In genomic region chr13:25662516-25662915, GRCh38 we compare ENCODE assay signal across 19 cellular contexts.
"Had no signal": no experiment of that assay in that cellular context is flagged by ENCODE, and none has a peak within 500 bp of the region (broad histone marks: within the 10 kb centered on the region; RNA-seq: fewer than 3 reads in every experiment).

No MANE protein-coding gene starts in this region.

- DNase-seq: effector memory CD8-positive, alpha-beta T cell; erythroblast; esophagus squamous epithelium; foreskin melanocyte; glutamatergic neuron; heart right ventricle; hippocampal formation; left cardiac atrium; left lung; mesenchymal stem cell; mucosa of descending colon; naive B cell; right lobe of liver; small intestine; stimulated activated CD4-positive, alpha-beta T cell treated with anti-CD3 and anti-CD28 coated beads, Interleukin-15, amount 100 ng/mL, for 24 hours; stimulated activated CD4-positive, alpha-beta T cell treated with anti-CD3 and anti-CD28 coated beads, Interleukin-2, amount 100 ng/mL, for 48 hours; stimulated activated naive B cell treated with anti-CD40 and anti-IgM and Interleukin-4, amounts not matched to agents 10 μg/mL and 1 μg/mL and 100 μg/mL, for 72 hours; upper lobe of left lung had no signal

- ATAC-seq: effector memory CD8-positive, alpha-beta T cell; heart right ventricle; left cardiac atrium; left lung; mucosa of descending colon; natural killer cell treated with Interleukin-12 subunit alpha and Interleukin-12 subunit beta and Interleukin-15 and Interleukin-18, amount 100 ng/mL, for 72 hours; right lobe of liver; stimulated activated naive B cell treated with anti-CD40 and anti-IgM and Interleukin-4, amounts not matched to agents 10 μg/mL and 1 μg/mL and 100 μg/mL, for 72 hours had no signal
